In the genomic region with DNA sequence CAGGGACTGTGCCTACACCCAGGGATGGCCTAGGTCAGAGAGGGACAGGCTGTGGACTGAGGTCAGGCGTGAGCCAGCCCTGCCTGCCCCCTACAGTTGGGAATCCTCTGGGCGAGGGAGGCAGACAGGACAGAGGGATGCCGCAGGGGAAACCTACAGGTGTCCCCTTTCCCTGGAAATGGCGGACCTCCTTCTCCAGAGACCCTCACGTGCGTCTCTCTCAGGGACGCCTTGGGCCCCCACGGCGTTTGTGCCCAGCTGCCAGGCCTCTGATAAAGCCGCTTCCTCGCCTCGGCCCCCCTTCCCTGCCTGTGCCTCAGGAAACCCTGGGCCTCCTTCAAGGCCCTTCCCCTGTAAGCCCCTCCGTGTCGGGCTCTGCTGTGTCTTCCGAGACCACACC, we compare ENCODE assay signal across 12 cellular contexts.
DNase-seq lines count a peak whose midpoint lies in the region; ATAC-seq and TF ChIP-seq lines count a peak whose summit lies in the region.
"Had no signal": no experiment of that assay in that cellular context is flagged by ENCODE, and none has a peak within 500 bp of the region (broad histone marks: within the 10 kb centered on the region; RNA-seq: fewer than 3 reads in every experiment).

No MANE protein-coding gene starts in this region.

- WGBS in SK-N-SH (ENCODE audit: low lambda C conversion rate): 84% methylated on average over 5 of the region's 15 CpGs
- WGBS in mammary epithelial cell (ENCODE audit: low coverage, missing lambda C conversion rate): 95% methylated on average over 13 of the region's 15 CpGs
- 60% methylated on average over 15 of the region's 15 CpGs for WGBS in thymus

- dilution Hi-C loops in mammary epithelial cell (cut with HindIII; ENCODE audit: low sequenced_read_pairs): no loop called here

- peak overlapping the region; percentile 88 for H3K27ac Mint-ChIP-seq in mesothelial cell of epicardium

- H3K4me3 ChIP-seq in SK-N-SH (ENCODE audit: low read depth in 2 of 2, low read length in 1 of 2) (no peak overlapping the region), mammary epithelial cell (replicated peaks in 1 of 3; ENCODE audit: insufficient read depth in 1 of 3, low read depth in 2 of 3, low read length in 3 of 3) (no peak overlapping the region), thymus (ENCODE audit: low read length) (peak overlapping the region; percentile 56)
- H3K4me3 ChIP-seq: mucosa of descending colon had no signal

- no peaks in the 10 kb centered on the region for H3K9me3 ChIP-seq in SK-N-SH
- H3K9me3 ChIP-seq in mammary epithelial cell (replicated peaks; ENCODE audit: insufficient read depth, low read length): no peaks in the 10 kb centered on the region
- H3K9me3 ChIP-seq in thymus (ENCODE audit: control insufficient read depth): no peaks in the 10 kb centered on the region
- H3K9me3 ChIP-seq: mucosa of descending colon had no signal

- H3F3A ChIP-seq in SK-N-SH (replicated peaks; ENCODE audit: insufficient read depth): peaks cover 7% of the 10 kb centered on the region

- in situ Hi-C loops in mammary epithelial cell (cut with MboI; ENCODE audit: low sequenced_read_pairs in 2 of 2): no loop called here

- H3K9me3 Mint-ChIP-seq in mesothelial cell of epicardium: no peaks in the 10 kb centered on the region

- H3K4me2 ChIP-seq in SK-N-SH (peak overlapping the region; percentile 53; the same call in 1 of the 2 replicates), mammary epithelial cell (ENCODE audit: insufficient read depth, low read depth, low read length) (peak overlapping the region; percentile 73)

- H3K27me3 Mint-ChIP-seq in mesothelial cell of epicardium (ENCODE audit: low read depth): peaks cover 2% of the 10 kb centered on the region

- no peaks in the 10 kb centered on the region for H3K79me2 ChIP-seq in SK-N-SH (ENCODE audit: insufficient read depth)
- no peaks in the 10 kb centered on the region for H3K79me2 ChIP-seq in mammary epithelial cell (ENCODE audit: insufficient read depth, low read length)

- H3K27me3 ChIP-seq in SK-N-SH (ENCODE audit: insufficient read depth): no peaks in the 10 kb centered on the region
- no peaks in the 10 kb centered on the region for H3K27me3 ChIP-seq in mammary epithelial cell (ENCODE audit: insufficient read depth, low read length)
- no peaks in the 10 kb centered on the region for H3K27me3 ChIP-seq in thymus (ENCODE audit: control insufficient read depth, insufficient read depth)

- no peaks in the 10 kb centered on the region for H3K9me2 ChIP-seq in SK-N-SH

- no peak for TF ChIP-seq RAD21 in SK-N-SH (IDR thresholded peaks at IDR 0.05; ENCODE audit: low read length)

- POLR2A ChIA-PET in SK-N-SH (lab: Yijun Ruan, JAX): no interaction called here

- CTCF ChIA-PET in SK-N-SH (lab: Yijun Ruan, JAX): interaction anchor here (1.1 to 2.7 kb wide), 6 partner anchors 16 to 323 kb away, joined by 3 to 9 read pairs (median 4); no protein-coding TSS in a partner anchor
- CTCF ChIA-PET in mammary epithelial cell (lab: Charles Lee; ENCODE audit: low non-redundant PET): no interaction called here

- TF ChIP-seq EP300 in SK-N-SH (IDR thresholded peaks at IDR 0.05; ENCODE audit: borderline replicate concordance in 1 of 2, low read depth in 1 of 2, low read length in 1 of 2): no peak

- TF ChIP-seq CTCF in SK-N-SH (IDR thresholded peaks at IDR 0.05) (no peak), mammary epithelial cell (conservative IDR thresholded peaks at IDR 0.05 in 1 of 2, IDR thresholded peaks at IDR 0.05 in 1 of 2; ENCODE audit: extremely low read depth in 1 of 2, insufficient read depth in 1 of 2, low read depth in 1 of 2, low read length in 2 of 2) (no peak), mesothelial cell of epicardium (IDR thresholded peaks at IDR 0.05; ENCODE audit: unreplicated experiment) (no peak)

- DNase-seq in SK-N-SH (no peak), mammary epithelial cell (no peak), mesothelial cell of epicardium (ENCODE audit: low spot score in 2 of 2, unreplicated experiment in 2 of 2) (no peak), kidney tubule cell (ENCODE audit: low spot score) (no peak)
- DNase-seq in effector CD8-positive, alpha-beta T cell (lab: John Stamatoyannopoulos, UW): no peak
- DNase-seq: NCI-H510A treated with DMSO at 0.1 percent for 48 hours, WERI-Rb-1 had no signal

- intact Hi-C loops in mammary epithelial cell (cut with micrococcal nuclease): no loop called here

- H4K20me1 ChIP-seq in SK-N-SH (ENCODE audit: insufficient read depth) (no peaks in the 10 kb centered on the region), mammary epithelial cell (ENCODE audit: insufficient read depth, low read length) (no peaks in the 10 kb centered on the region)

- peaks cover 38% of the 10 kb centered on the region for H3K4me1 Mint-ChIP-seq in mesothelial cell of epicardium

- H3K36me3 Mint-ChIP-seq in mesothelial cell of epicardium: no peaks in the 10 kb centered on the region

- BruUV-seq in mammary epithelial cell (replicated peaks; lab: Mats Ljungman, UMichigan): no TSS peak

- ATAC-seq in SK-N-SH treated with all-trans-retinoic acid at 6 μM for 48 hours: no peak; the same call in 2 of the 3 replicates
- ATAC-seq in HG03039 (IDR thresholded peaks at IDR 0.05; ENCODE audit: unreplicated experiment): no peak

- H3K4me3 Mint-ChIP-seq in mesothelial cell of epicardium: no peak overlapping the region

- H3K9ac ChIP-seq in SK-N-SH (peak overlapping the region; percentile 60), mammary epithelial cell (ENCODE audit: insufficient read depth, low read length) (no peak overlapping the region)

- peak overlapping the region in 1 of 2 experiments; percentile 94; a peak in 2 of 4 replicates for H3K27ac ChIP-seq in SK-N-SH (ENCODE audit: low read depth in 2 of 2, low read length in 1 of 2)
- H3K27ac ChIP-seq in mammary epithelial cell (ENCODE audit: insufficient read depth, low read depth, low read length): no peak overlapping the region
- H3K27ac ChIP-seq in thymus (ENCODE audit: low read depth): peak overlapping the region; percentile 84
- H3K27ac ChIP-seq: 22Rv1, WERI-Rb-1 had no signal

- H2AFZ ChIP-seq in SK-N-SH (ENCODE audit: low read depth) (no peak overlapping the region), mammary epithelial cell (ENCODE audit: low read depth, low read length) (peak overlapping the region; percentile 82)

- peaks cover 17 to 22% of the 10 kb centered on the region in 2 experiments; a peak in 3 of 4 replicates for H3K4me1 ChIP-seq in SK-N-SH (ENCODE audit: control insufficient read depth in 1 of 2, insufficient read depth in 2 of 2, low read depth in 1 of 2, low read length in 1 of 2)
- H3K4me1 ChIP-seq in mammary epithelial cell (ENCODE audit: insufficient read depth, low read length): peaks cover 13% of the 10 kb centered on the region
- peaks cover 5% of the 10 kb centered on the region for H3K4me1 ChIP-seq in thymus (ENCODE audit: control insufficient read depth, insufficient read depth, low read length)

- H3K36me3 ChIP-seq in SK-N-SH (replicated peaks in 1 of 2; ENCODE audit: control insufficient read depth in 1 of 2, insufficient read depth in 2 of 2, low read length in 1 of 2) (no peaks in the 10 kb centered on the region), mammary epithelial cell (ENCODE audit: insufficient read depth, low read length) (no peaks in the 10 kb centered on the region), thymus (ENCODE audit: control insufficient read depth, insufficient read depth) (no peaks in the 10 kb centered on the region)
- H3K36me3 ChIP-seq: WERI-Rb-1 had no signal

TF ChIP-seq in SK-N-SH, 30 proteins besides CTCF, POLR2A, EP300 and RAD21 (continues in another document):
- no peak for TF ChIP-seq NRF1 (IDR thresholded peaks at IDR 0.05; ENCODE audit: low read depth, low read length)

TF ChIP-seq in SK-N-SH treated with all-trans-retinoic acid at 6 μM for 48 hours, 23 proteins besides CTCF, POLR2A, EP300 and RAD21 (continues in another document):
- TF ChIP-seq ARNTL (CRISPR knock-in tag; IDR thresholded peaks at IDR 0.05; ENCODE audit: borderline replicate concordance, low read depth): no peak
- no peak for TF ChIP-seq GLIS3 (CRISPR knock-in tag; IDR thresholded peaks at IDR 0.05)
- TF ChIP-seq, protein P1, sequence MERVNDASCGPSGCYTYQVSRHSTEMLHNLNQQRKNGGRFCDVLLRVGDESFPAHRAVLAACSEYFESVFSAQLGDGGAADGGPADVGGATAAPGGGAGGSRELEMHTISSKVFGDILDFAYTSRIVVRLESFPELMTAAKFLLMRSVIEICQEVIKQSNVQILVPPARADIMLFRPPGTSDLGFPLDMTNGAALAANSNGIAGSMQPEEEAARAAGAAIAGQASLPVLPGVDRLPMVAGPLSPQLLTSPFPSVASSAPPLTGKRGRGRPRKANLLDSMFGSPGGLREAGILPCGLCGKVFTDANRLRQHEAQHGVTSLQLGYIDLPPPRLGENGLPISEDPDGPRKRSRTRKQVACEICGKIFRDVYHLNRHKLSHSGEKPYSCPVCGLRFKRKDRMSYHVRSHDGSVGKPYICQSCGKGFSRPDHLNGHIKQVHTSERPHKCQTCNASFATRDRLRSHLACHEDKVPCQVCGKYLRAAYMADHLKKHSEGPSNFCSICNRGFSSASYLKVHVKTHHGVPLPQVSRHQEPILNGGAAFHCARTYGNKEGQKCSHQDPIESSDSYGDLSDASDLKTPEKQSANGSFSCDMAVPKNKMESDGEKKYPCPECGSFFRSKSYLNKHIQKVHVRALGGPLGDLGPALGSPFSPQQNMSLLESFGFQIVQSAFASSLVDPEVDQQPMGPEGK (CRISPR knock-in tag; IDR thresholded peaks at IDR 0.05; ENCODE audit: borderline replicate concordance): no peak
- no peak for TF ChIP-seq ZNF565 (CRISPR knock-in tag; conservative IDR thresholded peaks at IDR 0.05; ENCODE audit: low read depth)
- no peak for TF ChIP-seq SNAI2 (CRISPR knock-in tag; IDR thresholded peaks at IDR 0.05)
- no peak for TF ChIP-seq BACH2 (CRISPR knock-in tag; IDR thresholded peaks at IDR 0.05; ENCODE audit: borderline replicate concordance)
- TF ChIP-seq ZFP3 (CRISPR knock-in tag; IDR thresholded peaks at IDR 0.05): no peak
- TF ChIP-seq RARB (CRISPR knock-in tag; IDR thresholded peaks at IDR 0.05): no peak
- no peak for TF ChIP-seq ZNF8 (CRISPR knock-in tag; IDR thresholded peaks at IDR 0.05)
